In the genomic region with DNA sequence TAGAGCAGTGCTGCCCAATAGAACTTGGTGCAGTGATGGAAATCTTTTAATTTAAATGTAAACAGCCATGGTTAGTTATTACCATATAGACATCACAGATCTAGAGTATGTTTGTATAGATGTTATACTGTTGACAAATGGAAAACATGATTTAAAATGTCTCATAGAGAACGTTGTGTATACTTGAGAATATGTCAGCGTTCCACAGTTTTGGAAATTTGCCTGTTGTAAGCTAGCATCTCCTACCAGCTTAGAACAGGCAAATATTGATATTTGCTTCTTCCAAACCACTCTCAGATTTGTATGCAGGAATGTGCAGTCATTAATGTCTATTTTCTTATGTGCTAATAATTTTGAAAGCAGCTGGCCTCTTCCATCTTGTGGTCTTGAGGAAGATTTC, we compare ENCODE assay signal across 12 cellular contexts. TPM values are rescaled to one million over a fixed set of nuclear protein-coding genes. Genes with fewer than 3 reads are reported as not detected.
"Had no signal": no experiment of that assay in that cellular context is flagged by ENCODE, and none has a peak within 500 bp of the region (broad histone marks: within the 10 kb centered on the region; RNA-seq: fewer than 3 reads in every experiment).

No MANE protein-coding gene starts in this region.

- H3K4me3 Mint-ChIP-seq: GM23338, HFFc6 had no signal

- H3K4me3 ChIP-seq: GM23338, HAP-1 had no signal

- ATAC-seq: GM23338, HCT116, HepG2 had no signal

- H3K9ac ChIP-seq: KMS-11 had no signal

- H3K27ac ChIP-seq: HL-60, KMS-11 had no signal

- H3K4me2 ChIP-seq: GM23338, KMS-11 had no signal

- H3K9me3 ChIP-seq: HAP-1 had no signal

- H3K27ac Mint-ChIP-seq: GM23338, HFFc6 had no signal

- H3K4me1 Mint-ChIP-seq: GM23338 had no signal

- H3K9me3 Mint-ChIP-seq: GM23338, HFFc6 had no signal

- DNase-seq: H7, HFFc6, Karpas-422, KBM-7 had no signal

- H2AFZ ChIP-seq: GM23338 had no signal

RNA-seq across cellular contexts. Expression of a gene that starts 8.4 kb away (rescaled TPM):
- total RNA-seq: HepG2, HT1080 had no signal
- polyA plus RNA-seq: HepG2 had no signal

RNA-seq across cellular contexts. Expression of a gene that starts 51.4 kb away (rescaled TPM):
- total RNA-seq: H4, H7, HepG2, HT1080 had no signal
- polyA plus RNA-seq: HepG2 had no signal
